8 cellular contexts compared by ENCODE assay signal in genomic region chrX:7925867-7926472, GRCh38. TPM values are rescaled to one million over a fixed set of nuclear protein-coding genes. Genes with fewer than 3 reads are reported as not detected.
DNase-seq lines count a peak whose midpoint lies in the region; ATAC-seq, FAIRE-seq and TF ChIP-seq lines count a peak whose summit lies in the region.

No MANE protein-coding gene starts in this region.

- H3K4me2 ChIP-seq in hepatocyte = peak overlapping the region; percentile 83

- no peak overlapping the region for H3K27ac ChIP-seq in hepatocyte

- no peaks in the 10 kb centered on the region for H3K27me3 ChIP-seq in hepatocyte

- no peak overlapping the region for H2AFZ ChIP-seq in hepatocyte

- no peaks in the 10 kb centered on the region for H4K20me1 ChIP-seq in hepatocyte (ENCODE audit: insufficient read depth, poor library complexity, severe bottlenecking)

- H3K79me2 ChIP-seq in hepatocyte = no peaks in the 10 kb centered on the region

- peak; percentile 74 for FAIRE-seq in D721Med (lab: Jason Lieb, UNC)

- no peaks in the 10 kb centered on the region for H3K9me2 ChIP-seq in hepatocyte (replicated peaks; ENCODE audit: insufficient read depth)

- DNase-seq in D721Med (ENCODE audit: insufficient read length, low spot score) = peak; percentile 13
- DNase-seq in M059J (ENCODE audit: low read depth) = peak; percentile 64
- peak; percentile 44 for DNase-seq in SW480 (ENCODE audit: low spot score)
- peak; percentile 57 for DNase-seq in amniotic epithelial cell (ENCODE audit: low read depth)
- peak; percentile 71 for DNase-seq in hepatocyte (ENCODE audit: low spot score)
- peak; percentile 31 for DNase-seq in smooth muscle cell of the brain vasculature (ENCODE audit: low read depth, low spot score)
- no peak for DNase-seq in NCI-H446 treated with DMSO at 0.1 percent for 48 hours (lab: John Stamatoyannopoulos, UW)

- H3K36me3 ChIP-seq in hepatocyte (replicated peaks; ENCODE audit: insufficient read depth, low read depth) = no peaks in the 10 kb centered on the region

- peak; percentile 27 for ATAC-seq in GM21717 (IDR thresholded peaks at IDR 0.05; ENCODE audit: unreplicated experiment)

- WGBS in hepatocyte (ENCODE audit: low lambda C conversion rate, missing lambda C conversion rate) = 34% methylated on average over 9 of the region's 9 CpGs

- no peaks in the 10 kb centered on the region for H3K9me3 ChIP-seq in hepatocyte (ENCODE audit: low read depth)

- H3K4me3 ChIP-seq in hepatocyte = no peak overlapping the region

- TF ChIP-seq CTCF in D721Med (IDR thresholded peaks at IDR 0.05; ENCODE audit: insufficient read depth, missing control alignments) (peak; percentile 59), hepatocyte (IDR thresholded peaks at IDR 0.05; ENCODE audit: poor library complexity) (peak; percentile 68)

- no peaks in the 10 kb centered on the region for H3K4me1 ChIP-seq in hepatocyte (ENCODE audit: insufficient read depth)

RNA-seq across cellular contexts. Expression of gene PNPLA4, which starts 1.2 kb away (rescaled TPM):
- 10.3 and 15.1 TPM in 2 replicates for total RNA-seq in M059J (2014; rRNA removed; shearing (Covaris generic))
- 19.8 and 23.1 TPM in 2 replicates for total RNA-seq in hepatocyte
- polyA plus RNA-seq in hepatocyte = 30.3 and 34.1 TPM in 2 replicates
